ENCODE assay signal across 26 cellular contexts in the genomic region with DNA sequence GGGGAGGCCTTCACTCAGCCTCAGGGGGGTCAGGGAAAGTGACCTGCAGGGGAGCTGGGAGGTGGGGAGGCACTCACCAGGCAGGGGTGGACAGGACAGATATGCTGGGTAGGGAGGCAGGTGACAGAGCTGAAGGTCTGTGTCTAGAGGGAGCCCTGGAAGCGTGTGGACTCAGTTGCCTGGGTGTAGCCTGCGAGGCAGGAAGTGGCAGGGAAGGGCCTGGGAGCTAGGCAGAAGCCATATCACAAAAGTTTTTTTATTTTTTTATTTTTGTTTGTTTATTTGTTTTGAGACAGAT. TPM values are rescaled to one million over a fixed set of nuclear protein-coding genes. Genes with fewer than 3 reads are reported as not detected.
DNase-seq lines count a peak whose midpoint lies in the region; ATAC-seq, FAIRE-seq and TF ChIP-seq lines count a peak whose summit lies in the region.
"Had no signal": no experiment of that assay in that cellular context is flagged by ENCODE, and none has a peak within 500 bp of the region (broad histone marks: within the 10 kb centered on the region; RNA-seq: fewer than 3 reads in every experiment).

No MANE protein-coding gene starts in this region.

- H3F3A ChIP-seq in GM23248 (ENCODE audit: insufficient read depth), result no peaks in the 10 kb centered on the region; the same call in 1 of the 2 replicates

- POLR2A ChIA-PET in K562 (lab: Yijun Ruan, JAX), result interaction anchor here (0.6 to 2.1 kb wide), 5 partner anchors 10 to 34 kb away, joined by 3 to 6 read pairs (median 3); no protein-coding TSS in a partner anchor

- H3K36me3 ChIP-seq in K562 (ENCODE audit: control insufficient read depth, insufficient read depth, low read length), result no peaks in the 10 kb centered on the region
- H3K36me3 ChIP-seq in lower lobe of right lung, result no peaks in the 10 kb centered on the region
- H3K36me3 ChIP-seq in upper lobe of left lung, result peaks cover 0 to 11% (median 0%) of the 10 kb centered on the region in 4 donors
- H3K36me3 ChIP-seq in GM23248 (ENCODE audit: low read depth), result no peaks in the 10 kb centered on the region
- H3K36me3 ChIP-seq: cardiac muscle cell, gastrocnemius medialis, pancreas had no signal

- in situ Hi-C loops in K562 (cut with MboI), result no loop called here
- in situ Hi-C loops in GM23248 (cut with MboI), result no loop called here

- TF ChIP-seq EP300 in K562 (IDR thresholded peaks at IDR 0.05; ENCODE audit: low read length) (no peak), upper lobe of left lung (IDR thresholded peaks at IDR 0.05) (no peak)

- no peak overlapping the region for H3K4me2 ChIP-seq in K562 (ENCODE audit: insufficient read depth, low read length)
- no peak overlapping the region for H3K4me2 ChIP-seq in GM23248 (ENCODE audit: unreplicated experiment)
- H3K4me2 ChIP-seq: SK-N-SH had no signal

- 38% methylated on average over 2 of the region's 2 CpGs for WGBS in K562 (ENCODE audit: insufficient coverage, low coverage, missing lambda C conversion rate)
- 63 to 85% methylated on average over 2 of the region's 2 CpGs for WGBS in upper lobe of left lung, 2 donors
- WGBS in GM23248 (ENCODE audit: low coverage in 1 of 2, low lambda C conversion rate in 2 of 2, missing lambda C conversion rate in 2 of 2), 2 experiments, result 95 to 100% methylated on average over 2 of the region's 2 CpGs

- H3K4me3 Mint-ChIP-seq in natural killer cell, result no peak overlapping the region
- H3K4me3 Mint-ChIP-seq in natural killer cell treated with Interleukin-12 subunit alpha and Interleukin-12 subunit beta and Interleukin-15 and Interleukin-18, amount 100 ng/mL, for 72 hours, result no peak overlapping the region

- no peaks in the 10 kb centered on the region for H3K27me3 Mint-ChIP-seq in natural killer cell (ENCODE audit: low read depth in 2 of 2)
- no peaks in the 10 kb centered on the region for H3K27me3 Mint-ChIP-seq in natural killer cell treated with Interleukin-12 subunit alpha and Interleukin-12 subunit beta and Interleukin-15 and Interleukin-18, amount 100 ng/mL, for 72 hours

- no peak for TF ChIP-seq RAD21 in K562 (CRISPR knock-in tag; conservative IDR thresholded peaks at IDR 0.05 in 1 of 2, IDR thresholded peaks at IDR 0.05 in 1 of 2)

- TF ChIP-seq CTCF in natural killer cell (IDR thresholded peaks at IDR 0.05) (no peak), K562 (IDR thresholded peaks at IDR 0.05 in 2 of 3, conservative IDR thresholded peaks at IDR 0.05 in 1 of 3; ENCODE audit: insufficient read depth in 2 of 3, low read depth in 1 of 3, low read length in 3 of 3) (no peak), lower lobe of right lung (IDR thresholded peaks at IDR 0.05) (no peak), upper lobe of left lung (IDR thresholded peaks at IDR 0.05) (no peak)

- no peaks in the 10 kb centered on the region for H3K9me2 ChIP-seq in GM23248 (ENCODE audit: insufficient read depth)
- H3K9me2 ChIP-seq: SK-N-SH had no signal

- peaks cover 21 to 44% of the 10 kb centered on the region in 2 donors for H3K4me1 Mint-ChIP-seq in natural killer cell
- H3K4me1 Mint-ChIP-seq in natural killer cell treated with Interleukin-12 subunit alpha and Interleukin-12 subunit beta and Interleukin-15 and Interleukin-18, amount 100 ng/mL, for 72 hours (ENCODE audit: low read depth in 2 of 2), result peaks cover 19 to 40% of the 10 kb centered on the region in 2 donors

- no peaks in the 10 kb centered on the region for H3K9me3 Mint-ChIP-seq in natural killer cell
- H3K9me3 Mint-ChIP-seq in natural killer cell treated with Interleukin-12 subunit alpha and Interleukin-12 subunit beta and Interleukin-15 and Interleukin-18, amount 100 ng/mL, for 72 hours, result no peaks in the 10 kb centered on the region

- intact Hi-C loops in natural killer cell (cut with micrococcal nuclease) (no loop called here), K562 (cut with micrococcal nuclease) (no loop called here), lower lobe of right lung (cut with DNase I) (no loop called here)

- H3K27ac Mint-ChIP-seq in natural killer cell, result peak overlapping the region; percentile 75
- peak overlapping the region in 1 of 2 donors; percentile 78 for H3K27ac Mint-ChIP-seq in natural killer cell treated with Interleukin-12 subunit alpha and Interleukin-12 subunit beta and Interleukin-15 and Interleukin-18, amount 100 ng/mL, for 72 hours

- H3K27ac ChIP-seq in K562 (ENCODE audit: extremely low read depth, low read depth, low read length) (no peak overlapping the region), lower lobe of right lung (peak overlapping the region; percentile 13), upper lobe of left lung (peak overlapping the region; percentile 13 to 67 (median 58)), GM23248 (no peak overlapping the region)
- H3K27ac ChIP-seq: C4-2B, cardiac muscle cell, esophagus squamous epithelium, gastrocnemius medialis, pancreas had no signal

- H4K20me1 ChIP-seq in K562 (replicated peaks; ENCODE audit: control insufficient read depth, insufficient read depth, low read length), result no peaks in the 10 kb centered on the region
- no peaks in the 10 kb centered on the region for H4K20me1 ChIP-seq in GM23248 (ENCODE audit: insufficient read depth)

- no peak for TF ChIP-seq POLR2A in K562 (conservative IDR thresholded peaks at IDR 0.05)
- no peak for TF ChIP-seq POLR2A in upper lobe of left lung (IDR thresholded peaks at IDR 0.05)

- H3K27me3 ChIP-seq in K562 (ENCODE audit: control insufficient read depth in 2 of 2, insufficient read depth in 2 of 2, low read length in 2 of 2) (no peaks in the 10 kb centered on the region), lower lobe of right lung (ENCODE audit: low read depth) (no peaks in the 10 kb centered on the region), upper lobe of left lung (no peaks in the 10 kb centered on the region), GM23248 (replicated peaks; ENCODE audit: insufficient read depth) (no peaks in the 10 kb centered on the region)
- H3K27me3 ChIP-seq: cardiac muscle cell, esophagus squamous epithelium, gastrocnemius medialis, pancreas had no signal

- DNase-seq in natural killer cell, result no peak
- no peak for DNase-seq in natural killer cell treated with Interleukin-12 subunit alpha and Interleukin-12 subunit beta and Interleukin-15 and Interleukin-18, amount 100 ng/mL, for 72 hours (ENCODE audit: low spot score)
- peak in 2 of 4 experiments; percentile 49 to 64 for DNase-seq in K562 (ENCODE audit: extremely low read depth in 1 of 4, low spot score in 3 of 4)
- DNase-seq in lower lobe of right lung, result peak; percentile 34
- DNase-seq in upper lobe of left lung, result no peak
- DNase-seq in NCI-H510A treated with DMSO at 0.1 percent for 48 hours (lab: John Stamatoyannopoulos, UW), result no peak
- DNase-seq in D341Med (ENCODE audit: low spot score), result no peak
- DNase-seq in GM23248, result no peak
- DNase-seq: activated CD4-positive, alpha-beta T cell treated with anti-CD3 and anti-CD28 coated beads, Interleukin-2, amount 50 U/mL, for 4 hours; activated CD8-positive, alpha-beta memory T cell treated with anti-CD3 and anti-CD28 coated beads, Interleukin-2, amount 50 U/mL, for 48 hours; activated effector memory CD4-positive, alpha-beta T cell treated with Interleukin-2 at 50 U/mL for 16 hours; anterior cingulate cortex; cortex of kidney; EL; esophagus squamous epithelium; gastrocnemius medialis; NCI-H187; SK-N-SH; stimulated activated CD4-positive, alpha-beta T cell treated with anti-CD3 and anti-CD28 coated beads, Interleukin-4, amount 100 ng/mL, for 24 hours; stimulated activated naive CD4-positive, alpha-beta T cell treated with Interleukin-2 at 50 U/mL for 16 hours; T-helper 9 cell had no signal

- H3K9me3 ChIP-seq in K562 (replicated peaks; ENCODE audit: control insufficient read depth, insufficient read depth, low read depth, low read length) (no peaks in the 10 kb centered on the region), lower lobe of right lung (no peaks in the 10 kb centered on the region), upper lobe of left lung (no peaks in the 10 kb centered on the region), GM23248 (ENCODE audit: low read depth) (no peaks in the 10 kb centered on the region)
- H3K9me3 ChIP-seq: esophagus squamous epithelium, gastrocnemius medialis, pancreas, SK-N-SH had no signal

- peak overlapping the region in 1 of 2 experiments; percentile 76; a peak in 1 of 4 replicates for H3K9ac ChIP-seq in K562 (ENCODE audit: insufficient read depth in 1 of 2, low read depth in 2 of 2, low read length in 2 of 2)
- H3K9ac ChIP-seq in GM23248, result no peak overlapping the region
- H3K9ac ChIP-seq: SK-N-SH had no signal

- no peaks in the 10 kb centered on the region for H3K9me1 ChIP-seq in K562 (ENCODE audit: control insufficient read depth, insufficient read depth, low read length)

- H2AFZ ChIP-seq in K562 (ENCODE audit: low read depth, low read length) (no peak overlapping the region), GM23248 (no peak overlapping the region)

- H3K36me3 Mint-ChIP-seq in natural killer cell, result no peaks in the 10 kb centered on the region
- no peaks in the 10 kb centered on the region for H3K36me3 Mint-ChIP-seq in natural killer cell treated with Interleukin-12 subunit alpha and Interleukin-12 subunit beta and Interleukin-15 and Interleukin-18, amount 100 ng/mL, for 72 hours

- H3K4me3 ChIP-seq in K562 (no peak overlapping the region), lower lobe of right lung (no peak overlapping the region), upper lobe of left lung (no peak overlapping the region), GM23248 (no peak overlapping the region)
- H3K4me3 ChIP-seq: cardiac muscle cell, esophagus squamous epithelium, gastrocnemius medialis, pancreas had no signal

- peaks cover 20 to 31% of the 10 kb centered on the region in 2 experiments; a peak in 4 of 5 replicates for H3K4me1 ChIP-seq in K562 (replicated peaks in 1 of 2; ENCODE audit: control insufficient read depth in 2 of 2, insufficient read depth in 2 of 2, low read length in 2 of 2)
- peaks cover 11% of the 10 kb centered on the region for H3K4me1 ChIP-seq in lower lobe of right lung
- H3K4me1 ChIP-seq in upper lobe of left lung, result peaks cover 0 to 18% (median 12%) of the 10 kb centered on the region in 4 donors
- peaks cover 10% of the 10 kb centered on the region for H3K4me1 ChIP-seq in GM23248 (ENCODE audit: insufficient read depth)
- H3K4me1 ChIP-seq: gastrocnemius medialis, pancreas had no signal

- FAIRE-seq in K562 (lab: Jason Lieb, UNC), result no peak
- FAIRE-seq: islet of Langerhans, pancreas had no signal

- no peaks in the 10 kb centered on the region for H3K79me2 ChIP-seq in K562 (ENCODE audit: control insufficient read depth, insufficient read depth, low read length)
- no peaks in the 10 kb centered on the region for H3K79me2 ChIP-seq in GM23248 (ENCODE audit: insufficient read depth)

- no peak for ATAC-seq in natural killer cell
- no peak for ATAC-seq in natural killer cell treated with Interleukin-12 subunit alpha and Interleukin-12 subunit beta and Interleukin-15 and Interleukin-18, amount 100 ng/mL, for 72 hours
- peak; percentile 54 for ATAC-seq in K562
- ATAC-seq in lower lobe of right lung, result peak; percentile 10 to 14
- peak in 1 of 2 donors; percentile 6 for ATAC-seq in upper lobe of left lung (ENCODE audit: low FRiP score in 2 of 2)
- ATAC-seq: gastrocnemius medialis, HCT116, pancreas had no signal

- CTCF ChIA-PET in K562 (lab: Yijun Ruan, JAX; ENCODE audit: low intra/inter-chr PET ratio), result interaction anchor here (0.7 kb wide), 1 partner anchor 831 kb away, joined by 4 read pairs; no protein-coding TSS in a partner anchor

- no TSS peak for BruUV-seq in K562 (replicated peaks; lab: Mats Ljungman, UMichigan)

RNA-seq across cellular contexts. Expression of gene ARL6IP4, which starts 39.3 kb away (rescaled TPM):
- total RNA-seq in natural killer cell, result 100 to 1,000 TPM in 2 of 3 donors, 10 to 100 TPM in 1; 97.2 to 136 (median 116) TPM
- total RNA-seq in natural killer cell treated with Interleukin-12 subunit alpha and Interleukin-12 subunit beta and Interleukin-15 and Interleukin-18, amount 100 ng/mL, for 72 hours, result 100 to 1,000 TPM; 146 to 212 TPM
- total RNA-seq in K562 (2011; cell fraction: chromatin; rRNA removed; ENCODE audit: low replicate concordance), result 69.3 and 160 TPM in 2 replicates
- 133 and 147 TPM in 2 replicates for total RNA-seq in K562 (2011; cell fraction: nucleolus; rRNA removed)
- total RNA-seq in K562 (2011; cell fraction: nucleoplasm; rRNA removed), result 86.5 and 106 TPM in 2 replicates
- total RNA-seq in K562 (2014; rRNA removed), result 224 and 280 TPM in 2 replicates
- total RNA-seq in K562 (2014; rRNA removed; fragmentation: Illumina TruSeq; extraction: Trizol), result 78.1 and 91.2 TPM in 2 replicates
- 171 and 180 TPM in 2 replicates for total RNA-seq in K562 (2015; rRNA removed; fragmentation: Illumina TruSeq; extraction: Trizol)
- total RNA-seq in K562 (2021), result 164 and 167 TPM in 2 replicates
- polyA plus RNA-seq in K562 (2011; rRNA removed), result 128 and 132 TPM in 2 replicates
- polyA plus RNA-seq in K562 (2011; cell fraction: cytosol; rRNA removed), result 110 and 136 TPM in 2 replicates
- 328 and 373 TPM in 2 replicates for polyA plus RNA-seq in K562 (2011; cell fraction: nucleus; rRNA removed)
- 163 and 245 TPM in 2 replicates for polyA plus RNA-seq in K562 (2012)
- polyA plus RNA-seq in K562 (2014; fragmentation: Illumina TruSeq; extraction: Trizol), result 151 and 170 TPM in 2 replicates
- polyA plus RNA-seq in K562 (2014; fragmentation: Nextera tagmentation; extraction: Ambion mirVana), result 1 to 10 TPM; 2.4 to 4.8 TPM
- 242 and 255 TPM in 2 replicates for polyA plus RNA-seq in K562 (2014; rRNA removed)
- polyA minus RNA-seq in K562 (2011; rRNA and poly(A)+ RNA removed), result 33.8 and 41.5 TPM in 2 replicates
- polyA minus RNA-seq in K562 (2011; cell fraction: cytosol; rRNA and poly(A)+ RNA removed), result 34.7 and 36.8 TPM in 2 replicates
- polyA minus RNA-seq in K562 (2011; cell fraction: nucleus; rRNA and poly(A)+ RNA removed), result 21.8 and 31.0 TPM in 2 replicates
- total RNA-seq in lower lobe of right lung, result 139 TPM
- total RNA-seq in upper lobe of left lung, result 100 to 1,000 TPM; 163 to 248 (median 187) TPM
- 118 and 150 TPM in 2 replicates for total RNA-seq in GM23248 (2014; rRNA removed; shearing (Covaris generic))
- polyA plus RNA-seq in GM23248 (2016; fragmentation: Nextera tagmentation; extraction: Ambion mirVana), result 251 and 259 TPM in 2 replicates

RNA-seq across cellular contexts. Expression of gene OGFOD2, which starts 44.7 kb away (rescaled TPM):
- total RNA-seq in natural killer cell (10 to 100 TPM; 16.6 to 23.7 (median 20.7) TPM), K562 (2014; rRNA removed) (39.0 and 40.3 TPM in 2 replicates), K562 (2014; rRNA removed; fragmentation: Illumina TruSeq; extraction: Trizol) (5.9 and 6.4 TPM in 2 replicates), K562 (2015; rRNA removed; fragmentation: Illumina TruSeq; extraction: Trizol) (18.5 and 21.4 TPM in 2 replicates), K562 (2021) (51.7 and 63.0 TPM in 2 replicates), lower lobe of right lung (19.5 TPM), upper lobe of left lung (10 to 100 TPM in 5 of 6 donors, 1 to 10 TPM in 1; 8.1 to 44.0 (median 17.6) TPM)
- 10 to 100 TPM; 19.1 to 36.8 TPM for total RNA-seq in natural killer cell treated with Interleukin-12 subunit alpha and Interleukin-12 subunit beta and Interleukin-15 and Interleukin-18, amount 100 ng/mL, for 72 hours
- total RNA-seq in K562 (2011; cell fraction: chromatin; rRNA removed; ENCODE audit: low replicate concordance), result 71.5 and 173 TPM in 2 replicates
- total RNA-seq in K562 (2011; cell fraction: nucleolus; rRNA removed), result 98.1 and 99.0 TPM in 2 replicates
- 61.3 and 107 TPM in 2 replicates for total RNA-seq in K562 (2011; cell fraction: nucleoplasm; rRNA removed)
- polyA plus RNA-seq in K562 (2011; rRNA removed) (27.6 and 38.3 TPM in 2 replicates), K562 (2014; fragmentation: Illumina TruSeq; extraction: Trizol) (13.5 and 29.6 TPM in 2 replicates), K562 (2014; fragmentation: Nextera tagmentation; extraction: Ambion mirVana) (1 to 10 TPM; 1.4 to 3.8 TPM), K562 (2014; rRNA removed) (86.0 and 111 TPM in 2 replicates), GM23248 (2016; fragmentation: Nextera tagmentation; extraction: Ambion mirVana) (12.8 and 15.4 TPM in 2 replicates)
- 40.5 and 99.8 TPM in 2 replicates for polyA plus RNA-seq in K562 (2011; cell fraction: cytosol; rRNA removed)
- polyA plus RNA-seq in K562 (2011; cell fraction: nucleus; rRNA removed), result 261 and 270 TPM in 2 replicates
- polyA plus RNA-seq in K562 (2012), result 24.6 and 74.9 TPM in 2 replicates
- 15.9 and 19.8 TPM in 2 replicates for polyA minus RNA-seq in K562 (2011; rRNA and poly(A)+ RNA removed)
- polyA minus RNA-seq in K562 (2011; cell fraction: cytosol; rRNA and poly(A)+ RNA removed), result 16.9 and 19.2 TPM in 2 replicates
- 54.3 and 67.5 TPM in 2 replicates for polyA minus RNA-seq in K562 (2011; cell fraction: nucleus; rRNA and poly(A)+ RNA removed)
- 11.9 and 28.3 TPM in 2 replicates for total RNA-seq in GM23248 (2014; rRNA removed; shearing (Covaris generic))

RNA-seq across cellular contexts. Expression of gene ABCB9, which starts 53.5 kb away (rescaled TPM):
- total RNA-seq in natural killer cell, result 1 to 10 TPM; 2.4 to 4.0 (median 3.3) TPM
- 1 to 10 TPM; 4.5 to 6.3 TPM for total RNA-seq in natural killer cell treated with Interleukin-12 subunit alpha and Interleukin-12 subunit beta and Interleukin-15 and Interleukin-18, amount 100 ng/mL, for 72 hours
- 28.0 and 68.9 TPM in 2 replicates for total RNA-seq in K562 (2011; cell fraction: chromatin; rRNA removed; ENCODE audit: low replicate concordance)
- 41.1 and 52.0 TPM in 2 replicates for total RNA-seq in K562 (2011; cell fraction: nucleolus; rRNA removed)
- 34.1 and 35.2 TPM in 2 replicates for total RNA-seq in K562 (2011; cell fraction: nucleoplasm; rRNA removed)
- total RNA-seq in K562 (2014; rRNA removed), result 9.6 and 10.5 TPM in 2 replicates
- total RNA-seq in K562 (2014; rRNA removed; fragmentation: Illumina TruSeq; extraction: Trizol), result 3.9 and 4.3 TPM in 2 replicates
- 6.2 and 6.5 TPM in 2 replicates for total RNA-seq in K562 (2015; rRNA removed; fragmentation: Illumina TruSeq; extraction: Trizol)
- total RNA-seq in K562 (2021), result 12.0 and 12.6 TPM in 2 replicates
- polyA plus RNA-seq in K562 (2011; rRNA removed), result 6.3 and 6.5 TPM in 2 replicates
- 5.8 and 12.1 TPM in 2 replicates for polyA plus RNA-seq in K562 (2011; cell fraction: cytosol; rRNA removed)
- 10.8 and 22.9 TPM in 2 replicates for polyA plus RNA-seq in K562 (2011; cell fraction: nucleus; rRNA removed)
- 5.0 and 6.9 TPM in 2 replicates for polyA plus RNA-seq in K562 (2012)
- polyA plus RNA-seq in K562 (2014; fragmentation: Illumina TruSeq; extraction: Trizol), result 4.2 and 5.7 TPM in 2 replicates
- polyA plus RNA-seq in K562 (2014; fragmentation: Nextera tagmentation; extraction: Ambion mirVana), result under 1 TPM; 0.20 to 0.31 TPM
- 7.6 and 7.9 TPM in 2 replicates for polyA plus RNA-seq in K562 (2014; rRNA removed)
- polyA minus RNA-seq in K562 (2011; rRNA and poly(A)+ RNA removed), result 8.5 and 9.6 TPM in 2 replicates
- polyA minus RNA-seq in K562 (2011; cell fraction: cytosol; rRNA and poly(A)+ RNA removed), result 6.6 and 9.7 TPM in 2 replicates
- 13.3 and 14.7 TPM in 2 replicates for polyA minus RNA-seq in K562 (2011; cell fraction: nucleus; rRNA and poly(A)+ RNA removed)
- 2.9 TPM for total RNA-seq in lower lobe of right lung
- 1 to 10 TPM; 2.1 to 9.9 (median 4.3) TPM for total RNA-seq in upper lobe of left lung
- total RNA-seq in GM23248 (2014; rRNA removed; shearing (Covaris generic)), result 4.0 and 4.4 TPM in 2 replicates
- 2.2 and 4.4 TPM in 2 replicates for polyA plus RNA-seq in GM23248 (2016; fragmentation: Nextera tagmentation; extraction: Ambion mirVana)

Comparison
In these comparisons a context has a peak if more than half of its experiments do, and no peak if none do; other contexts are left out.
1. ATAC-seq: peak in K562 (single experiment) and lower lobe of right lung (2 of 2); none in natural killer cell (0 of 3) and natural killer cell treated with Interleukin-12 subunit alpha and Interleukin-12 subunit beta and Interleukin-15 and Interleukin-18, amount 100 ng/mL, for 72 hours (0 of 2).
2. H3K27ac ChIP-seq: peak in lower lobe of right lung (single experiment) and upper lobe of left lung (4 of 4); none in K562 (single experiment) and GM23248 (single experiment).